In genomic region chr2:193141-193552, GRCh38 we compare ENCODE assay signal across 15 cellular contexts.
DNase-seq lines count a peak whose midpoint lies in the region; ATAC-seq and TF ChIP-seq lines count a peak whose summit lies in the region.
"Had no signal": no experiment of that assay in that cellular context is flagged by ENCODE, and none has a peak within 500 bp of the region (broad histone marks: within the 10 kb centered on the region; RNA-seq: fewer than 3 reads in every experiment).

No MANE protein-coding gene starts in this region.

- no peak for ATAC-seq in HG03460 (IDR thresholded peaks at IDR 0.05; ENCODE audit: unreplicated experiment)
- no peak for ATAC-seq in GM18870 (IDR thresholded peaks at IDR 0.05; ENCODE audit: unreplicated experiment)
- ATAC-seq: naive thymus-derived CD8-positive, alpha-beta T cell had no signal

- no peaks in the 10 kb centered on the region for H3K9me3 ChIP-seq in CD4-positive, alpha-beta memory T cell (ENCODE audit: control insufficient read depth in 1 of 2, low read length in 2 of 2)

- H3K27me3 ChIP-seq in CD4-positive, alpha-beta memory T cell (ENCODE audit: insufficient read depth, low read length), result no peaks in the 10 kb centered on the region

- peak overlapping the region in 3 of 8 donors; percentile 18 to 65 (median 61) for H3K4me3 Mint-ChIP-seq in CD4-positive, alpha-beta memory T cell
- H3K4me3 Mint-ChIP-seq: CD4-positive, alpha-beta T cell had no signal

- H3K4me3 ChIP-seq in CD4-positive, alpha-beta memory T cell (ENCODE audit: low read length in 2 of 2), result no peak overlapping the region
- H3K4me3 ChIP-seq in skeletal muscle cell (ENCODE audit: low read depth, low read length), result no peak overlapping the region
- H3K4me3 ChIP-seq: SK-N-MC had no signal

- POLR2A ChIA-PET in CD4-positive, alpha-beta memory T cell (lab: Charles Lee; ENCODE audit: partially characterized antibody), result interaction anchor here (1.3 kb wide), 1 partner anchor 16 kb away, joined by 3 read pairs; no protein-coding TSS in a partner anchor

- no peak for TF ChIP-seq CTCF in GM20000 (IDR thresholded peaks at IDR 0.05; ENCODE audit: extremely low read depth, missing control alignments)

- no peak overlapping the region for H3K27ac ChIP-seq in CD4-positive, alpha-beta memory T cell (ENCODE audit: low read depth, low read length)
- H3K27ac ChIP-seq in epithelial cell of prostate, result peak overlapping the region; percentile 13
- H3K27ac ChIP-seq: SK-N-MC, WERI-Rb-1 had no signal

- CTCF ChIA-PET in CD4-positive, alpha-beta memory T cell (lab: Charles Lee; ENCODE audit: partially characterized antibody), result interaction anchor here (1.1 to 1.3 kb wide), 2 partner anchors 12 to 244 kb away, joined by 3 read pairs; no protein-coding TSS in a partner anchor

- H3K36me3 ChIP-seq in CD4-positive, alpha-beta memory T cell (ENCODE audit: insufficient read depth, low read length), result no peaks in the 10 kb centered on the region
- H3K36me3 ChIP-seq: WERI-Rb-1 had no signal

- H3K4me1 Mint-ChIP-seq in CD4-positive, alpha-beta memory T cell, result peaks cover 0 to 12% (median 8%) of the 10 kb centered on the region in 4 donors

- intact Hi-C loops in CD4-positive, alpha-beta memory T cell (cut with micrococcal nuclease), result no loop called here

- H3K36me3 Mint-ChIP-seq in CD4-positive, alpha-beta memory T cell, result no peaks in the 10 kb centered on the region

- DNase-seq in CD4-positive, alpha-beta memory T cell, result peak; percentile 25 to 56 (median 43)
- peak; percentile 87 for DNase-seq in M059J (ENCODE audit: low read depth)
- peak; percentile 12 for DNase-seq in epithelial cell of prostate (ENCODE audit: low read depth, low spot score)
- DNase-seq in skeletal muscle cell (ENCODE audit: low read depth), result peak; percentile 3
- no peak for DNase-seq in C1 segment of cervical spinal cord (lab: John Stamatoyannopoulos, UW)
- DNase-seq in GM20000 (ENCODE audit: low spot score), result no peak
- DNase-seq: NCI-H1092 treated with DMSO at 0.1 percent for 48 hours, NCI-H526 treated with DMSO at 0.1 percent for 48 hours, small intestine, WERI-Rb-1 had no signal

- H3K9me3 Mint-ChIP-seq in CD4-positive, alpha-beta memory T cell, result peaks cover 0 to 4% (median 3%) of the 10 kb centered on the region in 8 donors

- peaks cover 4% of the 10 kb centered on the region for H3K4me1 ChIP-seq in CD4-positive, alpha-beta memory T cell (ENCODE audit: insufficient read depth, low read length)

- H3K27ac Mint-ChIP-seq in CD4-positive, alpha-beta memory T cell, result peak overlapping the region in 5 of 7 donors; percentile 44 to 73 (median 69)
- H3K27ac Mint-ChIP-seq: CD4-positive, alpha-beta T cell had no signal

- H3K27me3 Mint-ChIP-seq in CD4-positive, alpha-beta memory T cell, result peaks cover 0 to 3% of the 10 kb centered on the region in 2 donors
- H3K27me3 Mint-ChIP-seq: CD4-positive, alpha-beta T cell; naive thymus-derived CD8-positive, alpha-beta T cell had no signal

Comparison
In these comparisons a context has a peak if more than half of its experiments do, and no peak if none do; other contexts are left out.
1. DNase-seq: peak in CD4-positive, alpha-beta memory T cell (5 of 5), M059J (single experiment), epithelial cell of prostate (single experiment) and skeletal muscle cell (single experiment); none in C1 segment of cervical spinal cord (0 of 14) and GM20000 (single experiment).